9 cellular contexts compared by ENCODE assay signal in the genomic region with DNA sequence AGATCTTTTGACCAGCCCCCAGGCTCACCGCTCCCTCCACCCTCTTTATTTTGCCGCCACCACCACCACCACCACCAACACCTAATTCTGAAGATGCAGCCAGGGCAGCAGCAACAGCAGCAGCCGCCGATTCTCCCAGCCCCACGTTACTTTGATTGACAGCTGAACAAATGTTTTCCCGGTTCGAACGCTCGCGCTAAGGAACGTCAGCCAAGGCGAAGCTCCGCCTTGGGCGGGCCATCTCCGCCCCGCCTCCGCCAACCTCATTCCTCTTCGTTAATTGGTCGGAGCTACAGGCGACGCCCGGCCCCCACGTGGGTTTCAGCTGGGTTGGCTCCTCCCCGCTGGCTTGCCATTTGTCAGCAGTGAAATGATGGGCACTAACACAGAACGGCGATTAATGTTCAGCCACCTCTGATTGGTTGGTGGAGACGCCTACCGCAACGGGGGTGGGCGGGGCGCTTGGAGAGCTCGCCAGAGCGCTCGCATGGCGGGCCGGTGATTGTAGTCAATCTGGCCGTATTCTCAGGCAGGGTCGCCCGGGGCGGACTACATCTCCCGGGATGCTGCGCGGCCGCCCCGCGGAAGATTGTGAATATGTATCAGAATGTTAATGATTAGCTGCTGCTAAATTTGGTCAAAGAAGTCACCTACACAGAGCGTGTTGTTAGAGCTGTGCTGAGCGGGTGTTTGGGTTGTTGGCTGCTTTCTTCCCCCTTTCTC. TPM values are rescaled to one million over a fixed set of nuclear protein-coding genes. Genes with fewer than 3 reads are reported as not detected.
DNase-seq lines count a peak whose midpoint lies in the region; ATAC-seq, FAIRE-seq and TF ChIP-seq lines count a peak whose summit lies in the region.
"Had no signal": no experiment of that assay in that cellular context is flagged by ENCODE, and none has a peak within 500 bp of the region (broad histone marks: within the 10 kb centered on the region; RNA-seq: fewer than 3 reads in every experiment).

A gene (plus strand): TSS at position 657 of the 723 bp plus-strand sequence. CDS start 826 bp downstream, outside the sequence.

- H3K4me3 ChIP-seq in kidney epithelial cell (ENCODE audit: low read depth, low read length): peak within 1 kb of the TSS; percentile 80

- H3K36me3 ChIP-seq in kidney epithelial cell (ENCODE audit: control insufficient read depth, insufficient read depth, low read length): no peaks in the 10 kb centered on the region

- no peaks in the 10 kb centered on the region for H3K27me3 ChIP-seq in kidney epithelial cell (ENCODE audit: control insufficient read depth, insufficient read depth, low read length)

- TF ChIP-seq CTCF in kidney epithelial cell (IDR thresholded peaks at IDR 0.05; ENCODE audit: insufficient read depth, low read length, poor library complexity, severe bottlenecking): no peak

- DNase-seq in Ammon's horn (ENCODE audit: low spot score) (peak; percentile 100), GM19238 (ENCODE audit: insufficient read length, low spot score) (peak; percentile 80), NCI-H510A treated with DMSO at 0.1 percent for 48 hours (lab: John Stamatoyannopoulos, UW) (peak; percentile 99), kidney epithelial cell (ENCODE audit: low read depth) (peak; percentile 100)
- peak; percentile 99 for DNase-seq in activated CD4-positive, alpha-beta T cell treated with anti-CD3 and anti-CD28 coated beads for 48 hours
- peak; percentile 99 for DNase-seq in stimulated activated CD4-positive, alpha-beta T cell treated with anti-CD3 and anti-CD28 coated beads, Interleukin-15, amount 100 ng/mL, for 24 hours

- FAIRE-seq in colon (lab: Jason Lieb, UNC): peak; percentile 97
- FAIRE-seq: TTC549 had no signal

- ATAC-seq in HG03442 (IDR thresholded peaks at IDR 0.05; ENCODE audit: unreplicated experiment): peak; percentile 86

RNA-seq across cellular contexts. Expression of the gene that starts here (rescaled TPM):
- total RNA-seq in kidney epithelial cell: 12.7 and 17.2 TPM in 2 replicates

Comparison
In these comparisons a context has a peak if more than half of its experiments do, and no peak if none do; other contexts are left out.
1. Peak in every context shown above with its lines: DNase-seq, ATAC-seq and H3K4me3 ChIP-seq.